ENCODE assay signal across 20 cellular contexts in genomic region chr12:47280543-47281330, GRCh38.
DNase-seq lines count a peak whose midpoint lies in the region; ATAC-seq, FAIRE-seq and TF ChIP-seq lines count a peak whose summit lies in the region.
"Had no signal": no experiment of that assay in that cellular context is flagged by ENCODE, and none has a peak within 500 bp of the region (broad histone marks: within the 10 kb centered on the region; RNA-seq: fewer than 3 reads in every experiment).

No MANE protein-coding gene starts in this region.

- no peak overlapping the region for H2AFZ ChIP-seq in astrocyte (ENCODE audit: low read depth, low read length)

- H3K36me3 ChIP-seq in astrocyte (ENCODE audit: insufficient read depth, low read length) = no peaks in the 10 kb centered on the region
- H3K36me3 ChIP-seq: heart left ventricle, neutrophil had no signal

- no peaks in the 10 kb centered on the region for H3K27me3 ChIP-seq in astrocyte (ENCODE audit: insufficient read depth, low read length)
- H3K27me3 ChIP-seq: heart left ventricle, neutrophil had no signal

- H3K27me3 Mint-ChIP-seq in activated CD4-positive, alpha-beta T cell treated with anti-CD3 and anti-CD28 coated beads, Interleukin-2, amount 10 ng/mL, durations not matched to agents 7 days and 5 days = no peaks in the 10 kb centered on the region
- no peaks in the 10 kb centered on the region for H3K27me3 Mint-ChIP-seq in astrocyte (ENCODE audit: low read depth, unreplicated experiment)
- H3K27me3 Mint-ChIP-seq in naive thymus-derived CD8-positive, alpha-beta T cell = no peaks in the 10 kb centered on the region
- H3K27me3 Mint-ChIP-seq in effector memory CD8-positive, alpha-beta T cell = no peaks in the 10 kb centered on the region
- H3K27me3 Mint-ChIP-seq: activated naive CD8-positive, alpha-beta T cell treated with anti-CD3 and anti-CD28 coated beads, Interleukin-2, amount 10 ng/mL, durations not matched to agents 7 days and 5 days had no signal

- no peak overlapping the region for H3K9ac ChIP-seq in astrocyte (ENCODE audit: low read length)

- peaks cover 53% of the 10 kb centered on the region for H3K4me1 Mint-ChIP-seq in activated CD4-positive, alpha-beta T cell treated with anti-CD3 and anti-CD28 coated beads, Interleukin-2, amount 10 ng/mL, durations not matched to agents 7 days and 5 days
- peaks cover 33% of the 10 kb centered on the region for H3K4me1 Mint-ChIP-seq in astrocyte (ENCODE audit: low read depth, unreplicated experiment)
- H3K4me1 Mint-ChIP-seq in naive thymus-derived CD8-positive, alpha-beta T cell = peaks cover 24 to 72% (median 64%) of the 10 kb centered on the region in 4 donors
- peaks cover 14 to 22% of the 10 kb centered on the region in 2 donors for H3K4me1 Mint-ChIP-seq in effector memory CD8-positive, alpha-beta T cell (ENCODE audit: low read depth in 2 of 2)

- H3K79me2 ChIP-seq in astrocyte (ENCODE audit: insufficient read depth, low read length) = no peaks in the 10 kb centered on the region

- H3K9me3 ChIP-seq in astrocyte (ENCODE audit: insufficient read depth, low read depth, low read length) = no peaks in the 10 kb centered on the region
- H3K9me3 ChIP-seq: heart left ventricle, neutrophil had no signal

- FAIRE-seq in astrocyte (lab: Jason Lieb, UNC) = no peak
- FAIRE-seq: TTC549, urothelium cell line had no signal

- TF ChIP-seq CTCF in astrocyte (IDR thresholded peaks at IDR 0.05; ENCODE audit: insufficient read depth, low read depth, low read length) = no peak

- H3K4me3 Mint-ChIP-seq in activated CD4-positive, alpha-beta T cell treated with anti-CD3 and anti-CD28 coated beads, Interleukin-2, amount 10 ng/mL, durations not matched to agents 7 days and 5 days = no peak overlapping the region
- no peak overlapping the region for H3K4me3 Mint-ChIP-seq in astrocyte (ENCODE audit: unreplicated experiment)
- H3K4me3 Mint-ChIP-seq in naive thymus-derived CD8-positive, alpha-beta T cell = peak overlapping the region in 1 of 10 donors; percentile 20
- no peak overlapping the region for H3K4me3 Mint-ChIP-seq in effector memory CD8-positive, alpha-beta T cell
- H3K4me3 Mint-ChIP-seq: activated naive CD8-positive, alpha-beta T cell treated with anti-CD3 and anti-CD28 coated beads, Interleukin-2, amount 10 ng/mL, durations not matched to agents 7 days and 5 days had no signal

- H3K4me2 ChIP-seq in astrocyte (ENCODE audit: low read length) = no peak overlapping the region

- H3K9me3 Mint-ChIP-seq in activated CD4-positive, alpha-beta T cell treated with anti-CD3 and anti-CD28 coated beads, Interleukin-2, amount 10 ng/mL, durations not matched to agents 7 days and 5 days = peaks cover 13% of the 10 kb centered on the region
- H3K9me3 Mint-ChIP-seq in astrocyte (ENCODE audit: unreplicated experiment) = no peaks in the 10 kb centered on the region
- peaks cover 0 to 2% (median 0%) of the 10 kb centered on the region in 9 donors for H3K9me3 Mint-ChIP-seq in naive thymus-derived CD8-positive, alpha-beta T cell
- no peaks in the 10 kb centered on the region for H3K9me3 Mint-ChIP-seq in effector memory CD8-positive, alpha-beta T cell

- no peak for DNase-seq in activated CD4-positive, alpha-beta T cell treated with anti-CD3 and anti-CD28 coated beads, Interleukin-2, amount 10 ng/mL, durations not matched to agents 7 days and 5 days
- DNase-seq in activated CD4-positive, alpha-beta T cell treated with anti-CD3 and anti-CD28 coated beads, Interleukin-2, amount 50 U/mL, for 48 hours = no peak
- DNase-seq in HUDEP-2 (lab: John Stamatoyannopoulos, UW; ENCODE audit: unreplicated experiment in 76 of 76) (peak in 72 of 76 experiments; percentile 20 to 86 (median 60)), astrocyte (ENCODE audit: low read depth) (peak; percentile 58), middle frontal gyrus (ENCODE audit: extremely low spot score, low spot score) (no peak), NCI-H1694 treated with DMSO at 0.1 percent for 48 hours (lab: John Stamatoyannopoulos, UW) (no peak)
- no peak for DNase-seq in naive thymus-derived CD8-positive, alpha-beta T cell
- DNase-seq in effector memory CD8-positive, alpha-beta T cell = no peak
- DNase-seq: activated naive CD8-positive, alpha-beta T cell treated with anti-CD3 and anti-CD28 coated beads, Interleukin-2, amount 10 ng/mL, durations not matched to agents 7 days and 5 days; activated T-cell treated with anti-CD3 and anti-CD28 coated beads for 4 hours; C1 segment of cervical spinal cord; cortex of kidney; heart left ventricle; NCI-H2171 treated with DMSO at 0.1 percent for 48 hours; NCI-H526; Right ventricle myocardium superior; SW 1271 had no signal

- peaks cover 19% of the 10 kb centered on the region for H3K36me3 Mint-ChIP-seq in activated CD4-positive, alpha-beta T cell treated with anti-CD3 and anti-CD28 coated beads, Interleukin-2, amount 10 ng/mL, durations not matched to agents 7 days and 5 days (ENCODE audit: low read depth)
- H3K36me3 Mint-ChIP-seq in astrocyte (ENCODE audit: low read depth, unreplicated experiment) = no peaks in the 10 kb centered on the region
- no peaks in the 10 kb centered on the region for H3K36me3 Mint-ChIP-seq in naive thymus-derived CD8-positive, alpha-beta T cell
- H3K36me3 Mint-ChIP-seq in effector memory CD8-positive, alpha-beta T cell (ENCODE audit: insufficient read depth) = no peaks in the 10 kb centered on the region

- ATAC-seq in naive thymus-derived CD8-positive, alpha-beta T cell = no peak
- ATAC-seq in effector memory CD8-positive, alpha-beta T cell (replicated peaks) = no peak

- CTCF ChIA-PET in activated CD4-positive, alpha-beta T cell treated with anti-CD3 and anti-CD28 coated beads, Interleukin-2, amount 10 ng/mL, durations not matched to agents 7 days and 5 days (lab: Charles Lee) = interaction anchor here (0.9 to 1.6 kb wide), 3 partner anchors 13 to 21 kb away, joined by 3 to 5 read pairs (median 3); no protein-coding TSS in a partner anchor

- peak overlapping the region; percentile 90 for H3K27ac ChIP-seq in astrocyte (ENCODE audit: low read depth, low read length)
- H3K27ac ChIP-seq: neutrophil had no signal

- H3K27ac Mint-ChIP-seq in activated CD4-positive, alpha-beta T cell treated with anti-CD3 and anti-CD28 coated beads, Interleukin-2, amount 10 ng/mL, durations not matched to agents 7 days and 5 days = peak overlapping the region; percentile 25
- H3K27ac Mint-ChIP-seq in astrocyte (ENCODE audit: unreplicated experiment) = no peak overlapping the region
- H3K27ac Mint-ChIP-seq in naive thymus-derived CD8-positive, alpha-beta T cell = peak overlapping the region in 6 of 10 donors; percentile 24 to 70 (median 58)
- no peak overlapping the region for H3K27ac Mint-ChIP-seq in effector memory CD8-positive, alpha-beta T cell

- POLR2A ChIA-PET in activated CD4-positive, alpha-beta T cell treated with anti-CD3 and anti-CD28 coated beads, Interleukin-2, amount 10 ng/mL, durations not matched to agents 7 days and 5 days (lab: Charles Lee) = no interaction called here
- POLR2A ChIA-PET in naive thymus-derived CD8-positive, alpha-beta T cell (lab: Charles Lee) = interaction anchor here (0.8 to 1.0 kb wide), 3 partner anchors 52 to 67 kb away, joined by 3 to 4 read pairs (median 3); no protein-coding TSS in a partner anchor

- no peak overlapping the region for H3K4me3 ChIP-seq in astrocyte (ENCODE audit: insufficient read depth, low read depth, low read length)
- H3K4me3 ChIP-seq: heart left ventricle had no signal

- no peaks in the 10 kb centered on the region for H4K20me1 ChIP-seq in astrocyte (ENCODE audit: insufficient read depth, low read length)

- H3K4me1 ChIP-seq in astrocyte (ENCODE audit: insufficient read depth, low read length) = peaks cover 40% of the 10 kb centered on the region

Comparison
In these comparisons a context has a peak if more than half of its experiments do, and no peak if none do; other contexts are left out.
1. DNase-seq: peak in HUDEP-2 (72 of 76) and astrocyte (single experiment); none in activated CD4-positive, alpha-beta T cell treated with anti-CD3 and anti-CD28 coated beads, Interleukin-2, amount 10 ng/mL, durations not matched to agents 7 days and 5 days (single experiment), activated CD4-positive, alpha-beta T cell treated with anti-CD3 and anti-CD28 coated beads, Interleukin-2, amount 50 U/mL, for 48 hours (0 of 2), naive thymus-derived CD8-positive, alpha-beta T cell (0 of 10), effector memory CD8-positive, alpha-beta T cell (0 of 3), middle frontal gyrus (single experiment) and NCI-H1694 treated with DMSO at 0.1 percent for 48 hours (single experiment).
2. H3K27ac Mint-ChIP-seq: peak in activated CD4-positive, alpha-beta T cell treated with anti-CD3 and anti-CD28 coated beads, Interleukin-2, amount 10 ng/mL, durations not matched to agents 7 days and 5 days (single experiment) and naive thymus-derived CD8-positive, alpha-beta T cell (6 of 10); none in astrocyte (single experiment) and effector memory CD8-positive, alpha-beta T cell (0 of 2).